Comparison of ENCODE assay signal across 1 cellular context in genomic region chr3:143334231-143334630, GRCh38.
A peak's percentile ranks its signal among the peaks of the same experiment; 100 is the strongest.
TF ChIP-seq lines count a peak whose summit lies in the region.

No MANE protein-coding gene starts in this region.

TF ChIP-seq in K562, 482 proteins besides CTCF, POLR2A, EP300 and RAD21 (continued from another document):
- TF ChIP-seq REST (CRISPR knock-in tag; IDR thresholded peaks at IDR 0.05; ENCODE audit: low read depth) (no peak), CBFA2T3 (IDR thresholded peaks at IDR 0.05) (no peak), ELF1 (tag; IDR thresholded peaks at IDR 0.05) (no peak), ZNF75A (CRISPR knock-in tag; IDR thresholded peaks at IDR 0.05) (no peak), KAT7 (CRISPR knock-in tag; IDR thresholded peaks at IDR 0.05; ENCODE audit: borderline replicate concordance) (no peak), NR2F6 (CRISPR knock-in tag; IDR thresholded peaks at IDR 0.05) (no peak), PHF20 (IDR thresholded peaks at IDR 0.05; ENCODE audit: partially characterized antibody) (no peak), MGA (IDR thresholded peaks at IDR 0.05) (no peak), USF1 (CRISPR knock-in tag; IDR thresholded peaks at IDR 0.05) (no peak), BCOR (IDR thresholded peaks at IDR 0.05) (0 out of 2 replicates have a peak, but pooled peaks have one; percentile 19), ATF4 (CRISPR knock-in tag; IDR thresholded peaks at IDR 0.05) (no peak), SPI1 (IDR thresholded peaks at IDR 0.05; ENCODE audit: borderline replicate concordance, low read depth, low read length) (no peak), TRIM24 (IDR thresholded peaks at IDR 0.05) (no peak)
